21 cellular contexts compared by ENCODE assay signal in genomic region chr7:1070544-1071342, GRCh38. TPM values are rescaled to one million over a fixed set of nuclear protein-coding genes. Genes with fewer than 3 reads are reported as not detected.
"Had no signal": no experiment of that assay in that cellular context is flagged by ENCODE, and none has a peak within 500 bp of the region (broad histone marks: within the 10 kb centered on the region; RNA-seq: fewer than 3 reads in every experiment).

No MANE protein-coding gene starts in this region.

- ATAC-seq: gastrocnemius medialis; natural killer cell treated with Interleukin-12 subunit alpha and Interleukin-12 subunit beta and Interleukin-15 and Interleukin-18, amount 100 ng/mL, for 72 hours; right cardiac atrium; stimulated activated naive CD8-positive, alpha-beta T cell treated with anti-CD3 and anti-CD28 coated beads, Interleukin-15, amount 100 ng/mL, for 72 hours; upper lobe of right lung had no signal

- FAIRE-seq: kidney, small intestine had no signal

- H3K4me3 Mint-ChIP-seq: activated T-cell treated with anti-CD3 and anti-CD28 coated beads, Interleukin-2, amount 50 U/mL, for 24 hours; endodermal cell; natural killer cell treated with Interleukin-12 subunit alpha and Interleukin-12 subunit beta and Interleukin-15 and Interleukin-18, amount 100 ng/mL, for 72 hours; stimulated activated naive CD8-positive, alpha-beta T cell treated with anti-CD3 and anti-CD28 coated beads, Interleukin-15, amount 100 ng/mL, for 72 hours had no signal

- H3K36me3 Mint-ChIP-seq: natural killer cell treated with Interleukin-12 subunit alpha and Interleukin-12 subunit beta and Interleukin-15 and Interleukin-18, amount 100 ng/mL, for 72 hours had no signal

- H3K9me3 Mint-ChIP-seq: activated T-cell treated with anti-CD3 and anti-CD28 coated beads, Interleukin-2, amount 50 U/mL, for 24 hours; natural killer cell treated with Interleukin-12 subunit alpha and Interleukin-12 subunit beta and Interleukin-15 and Interleukin-18, amount 100 ng/mL, for 72 hours had no signal

- H3K27ac Mint-ChIP-seq: activated T-cell treated with anti-CD3 and anti-CD28 coated beads, Interleukin-2, amount 50 U/mL, for 24 hours; endodermal cell; natural killer cell treated with Interleukin-12 subunit alpha and Interleukin-12 subunit beta and Interleukin-15 and Interleukin-18, amount 100 ng/mL, for 72 hours; stimulated activated naive CD8-positive, alpha-beta T cell treated with anti-CD3 and anti-CD28 coated beads, Interleukin-15, amount 100 ng/mL, for 72 hours had no signal

- H3K4me3 ChIP-seq: cardiac muscle cell, dorsolateral prefrontal cortex, gastrocnemius medialis, left ventricle myocardium inferior, prostate gland, upper lobe of right lung had no signal

- H3K27me3 Mint-ChIP-seq: activated T-cell treated with anti-CD3 and anti-CD28 coated beads, Interleukin-2, amount 50 U/mL, for 24 hours; natural killer cell treated with Interleukin-12 subunit alpha and Interleukin-12 subunit beta and Interleukin-15 and Interleukin-18, amount 100 ng/mL, for 72 hours; stimulated activated naive CD8-positive, alpha-beta T cell treated with anti-CD3 and anti-CD28 coated beads, Interleukin-15, amount 100 ng/mL, for 72 hours had no signal

- H3K9me3 ChIP-seq: gastrocnemius medialis, left ventricle myocardium inferior, prostate gland, upper lobe of right lung had no signal

- H3K27me3 ChIP-seq: cardiac muscle cell, dorsolateral prefrontal cortex, gastrocnemius medialis, upper lobe of right lung had no signal

- H3K36me3 ChIP-seq: cardiac muscle cell, gastrocnemius medialis, left ventricle myocardium inferior, prostate gland, upper lobe of right lung had no signal

- H3K27ac ChIP-seq: cardiac muscle cell, dorsolateral prefrontal cortex, gastrocnemius medialis, left ventricle myocardium inferior, prostate gland, upper lobe of right lung had no signal

- DNase-seq: activated CD4-positive, alpha-beta T cell treated with anti-CD3 and anti-CD28 coated beads for 1 hour; activated CD4-positive, alpha-beta T cell treated with anti-CD3 and anti-CD28 coated beads, Interleukin-2, amount 50 U/mL, for 48 hours; activated effector memory CD4-positive, alpha-beta T cell treated with Interleukin-2 at 50 U/mL for 16 hours; activated naive CD4-positive, alpha-beta T cell treated with anti-CD3 and anti-CD28 coated beads, Interleukin-2, amount 50 U/mL, for 16 hours; activated T-cell treated with anti-CD3 and anti-CD28 coated beads, Interleukin-2, amount 50 U/mL, for 24 hours; dorsolateral prefrontal cortex; endodermal cell; gastrocnemius medialis; kidney; left ventricle myocardium inferior; mesendoderm; right cardiac atrium; small intestine; stimulated activated CD4-positive, alpha-beta T cell treated with anti-CD3 and anti-CD28 coated beads, Interleukin-4, amount 100 ng/mL, for 4 hours; stimulated activated CD8-positive, alpha-beta memory T cell treated with anti-CD3 and anti-CD28 coated beads, Interleukin-4, amount 100 ng/mL, for 48 hours; stimulated activated naive CD8-positive, alpha-beta T cell treated with anti-CD3 and anti-CD28 coated beads, Interleukin-15, amount 100 ng/mL, for 72 hours; T-helper 1 cell; upper lobe of right lung had no signal

- H3K4me1 ChIP-seq: gastrocnemius medialis, prostate gland had no signal

RNA-seq across cellular contexts. Expression of gene GPER1, which starts 17.2 kb away (rescaled TPM):
- total RNA-seq: natural killer cell treated with Interleukin-12 subunit alpha and Interleukin-12 subunit beta and Interleukin-15 and Interleukin-18, amount 100 ng/mL, for 72 hours had no signal
